In genomic region chr4:140252144-140252741, GRCh38 we compare ENCODE assay signal across 8 cellular contexts.
DNase-seq lines count a peak whose midpoint lies in the region; ATAC-seq, FAIRE-seq and TF ChIP-seq lines count a peak whose summit lies in the region.

No MANE protein-coding gene starts in this region.

- H3K36me3 ChIP-seq in SK-N-SH (replicated peaks in 1 of 2; ENCODE audit: control insufficient read depth in 1 of 2, insufficient read depth in 2 of 2, low read length in 1 of 2), result no peaks in the 10 kb centered on the region
- no peaks in the 10 kb centered on the region for H3K36me3 ChIP-seq in esophagus (ENCODE audit: control insufficient read depth in 2 of 2, insufficient read depth in 2 of 2, low read length in 1 of 2)
- no peaks in the 10 kb centered on the region for H3K36me3 ChIP-seq in neural cell (ENCODE audit: insufficient read depth, low read length)

- POLR2A ChIA-PET in SK-N-SH (lab: Yijun Ruan, JAX), result interaction anchor here (1.4 to 7.9 kb wide), 7 partner anchors 9 to 363 kb away, joined by 4 to 56 read pairs (median 5); partner anchors contain the start of gene MAML3

- H2AFZ ChIP-seq in SK-N-SH (ENCODE audit: low read depth), result peak overlapping the region; percentile 73; the same call in 1 of the 2 replicates
- H2AFZ ChIP-seq in neural cell (ENCODE audit: low read depth, low read length), result peak overlapping the region; percentile 69

- H3K79me2 ChIP-seq in SK-N-SH (ENCODE audit: insufficient read depth) (no peaks in the 10 kb centered on the region), neural cell (replicated peaks; ENCODE audit: insufficient read depth, low read length) (no peaks in the 10 kb centered on the region)

- TF ChIP-seq CTCF in SK-N-SH (IDR thresholded peaks at IDR 0.05) (no peak; the same call in 1 of the 2 replicates), neural cell (IDR thresholded peaks at IDR 0.05; ENCODE audit: poor library complexity, severe bottlenecking) (no peak)

- TF ChIP-seq EP300 in SK-N-SH (IDR thresholded peaks at IDR 0.05; ENCODE audit: borderline replicate concordance in 1 of 2, low read depth in 1 of 2, low read length in 1 of 2), result no peak
- no peak for TF ChIP-seq EP300 in neural cell (conservative IDR thresholded peaks at IDR 0.05; ENCODE audit: poor library complexity, severe bottlenecking)

- H3K27ac ChIP-seq in SK-N-SH (ENCODE audit: low read depth in 2 of 2, low read length in 1 of 2) (peak overlapping the region; percentile 78 to 92), esophagus (ENCODE audit: low read depth in 2 of 2, low read length in 1 of 2) (peak overlapping the region; percentile 74 to 88), neural cell (ENCODE audit: low read length) (peak overlapping the region; percentile 87)

- H4K20me1 ChIP-seq in SK-N-SH (ENCODE audit: insufficient read depth) (no peaks in the 10 kb centered on the region), neural cell (ENCODE audit: insufficient read depth) (no peaks in the 10 kb centered on the region)

- CTCF ChIA-PET in SK-N-SH (lab: Yijun Ruan, JAX), result interaction anchor here (0.6 to 9.2 kb wide), 44 partner anchors 8 to 648 kb away, joined by 3 to 91 read pairs (median 3); partner anchors contain the start of gene MAML3

- WGBS in SK-N-SH (ENCODE audit: low lambda C conversion rate), result 68% methylated on average over 13 of the region's 19 CpGs
- WGBS in esophagus, 2 donors, result 22 to 29% methylated on average over 19 of the region's 19 CpGs

- H3K9ac ChIP-seq in SK-N-SH (peak overlapping the region; percentile 71), neural cell (ENCODE audit: low read length) (peak overlapping the region; percentile 74)

- FAIRE-seq in frontal cortex (lab: Jason Lieb, UNC), result no peak

- H3K4me1 ChIP-seq in SK-N-SH (ENCODE audit: control insufficient read depth in 1 of 2, insufficient read depth in 2 of 2, low read depth in 1 of 2, low read length in 1 of 2) (peaks cover 46 to 50% of the 10 kb centered on the region in 2 experiments), esophagus (ENCODE audit: control insufficient read depth in 2 of 2, insufficient read depth in 2 of 2, low read length in 1 of 2) (peaks cover 0 to 2% of the 10 kb centered on the region in 2 donors)

- H3K9me2 ChIP-seq in SK-N-SH, result no peaks in the 10 kb centered on the region
- no peaks in the 10 kb centered on the region for H3K9me2 ChIP-seq in neural cell (ENCODE audit: insufficient read depth, low read length)

- H3F3A ChIP-seq in SK-N-SH (replicated peaks; ENCODE audit: insufficient read depth) (peaks cover 13% of the 10 kb centered on the region), neural cell (ENCODE audit: insufficient read depth, low read length, poor library complexity, severe bottlenecking) (no peaks in the 10 kb centered on the region)

- no peaks in the 10 kb centered on the region for H3K9me3 ChIP-seq in SK-N-SH
- no peaks in the 10 kb centered on the region for H3K9me3 ChIP-seq in esophagus (ENCODE audit: control insufficient read depth in 2 of 2, insufficient read depth in 1 of 2, low read depth in 1 of 2, low read length in 1 of 2)
- no peaks in the 10 kb centered on the region for H3K9me3 ChIP-seq in neural cell (ENCODE audit: low read length)

- DNase-seq in COLO668 (lab: John Stamatoyannopoulos, UW; ENCODE audit: unreplicated experiment) (peak; percentile 48), HT-29 (ENCODE audit: low spot score) (peak; percentile 60), SK-N-SH (peak; percentile 69), frontal cortex (ENCODE audit: low spot score in 2 of 2) (no peak)

- H3K27me3 ChIP-seq in SK-N-SH (ENCODE audit: insufficient read depth) (no peaks in the 10 kb centered on the region), esophagus (ENCODE audit: control insufficient read depth in 1 of 2, insufficient read depth in 2 of 2, low read length in 2 of 2) (no peaks in the 10 kb centered on the region), neural cell (ENCODE audit: insufficient read depth, low read depth, low read length) (no peaks in the 10 kb centered on the region)

- peak; percentile 41 for TF ChIP-seq RAD21 in SK-N-SH (IDR thresholded peaks at IDR 0.05; ENCODE audit: low read length)
- no peak for TF ChIP-seq RAD21 in neural cell (conservative IDR thresholded peaks at IDR 0.05)

- ATAC-seq in GM21367 (IDR thresholded peaks at IDR 0.05; ENCODE audit: unreplicated experiment), result no peak
- ATAC-seq in GM21360 (IDR thresholded peaks at IDR 0.05; ENCODE audit: unreplicated experiment), result no peak

- peak overlapping the region; percentile 47 to 55; a peak in 3 of 4 replicates for H3K4me3 ChIP-seq in SK-N-SH (ENCODE audit: low read depth in 2 of 2, low read length in 1 of 2)
- peak overlapping the region; percentile 52 to 73 for H3K4me3 ChIP-seq in esophagus (ENCODE audit: low read depth in 1 of 2, low read length in 2 of 2)
- peak overlapping the region; percentile 64 for H3K4me3 ChIP-seq in neural cell (ENCODE audit: low read length)

- H3K4me2 ChIP-seq in SK-N-SH (peak overlapping the region; percentile 75), neural cell (ENCODE audit: low read length) (no peak overlapping the region)

TF ChIP-seq in SK-N-SH, 30 proteins besides CTCF, POLR2A, EP300 and RAD21 (continues in another document):
- TF ChIP-seq FOSL2 (IDR thresholded peaks at IDR 0.05; ENCODE audit: borderline replicate concordance, low read depth), result no peak
- no peak for TF ChIP-seq ZBTB33 (IDR thresholded peaks at IDR 0.05; ENCODE audit: borderline replicate concordance, low read depth)
- TF ChIP-seq TEAD4 (IDR thresholded peaks at IDR 0.05; ENCODE audit: borderline replicate concordance, insufficient read depth), result no peak
- TF ChIP-seq FOXJ3 (CRISPR knock-in tag; IDR thresholded peaks at IDR 0.05), result no peak
- TF ChIP-seq MAX (IDR thresholded peaks at IDR 0.05; ENCODE audit: low read depth), result no peak
- no peak for TF ChIP-seq GATA2 (CRISPR knock-in tag; IDR thresholded peaks at IDR 0.05)
- TF ChIP-seq FOXM1 (IDR thresholded peaks at IDR 0.05; ENCODE audit: low read depth), result no peak
- no peak for TF ChIP-seq NFIC (IDR thresholded peaks at IDR 0.05; ENCODE audit: borderline replicate concordance)

TF ChIP-seq in neural cell, 6 proteins besides CTCF, POLR2A, EP300 and RAD21:
- TF ChIP-seq EZH2 (IDR thresholded peaks at IDR 0.05; ENCODE audit: borderline replicate concordance, insufficient read depth, low read length, poor library complexity, severe bottlenecking) (no peak), REST (IDR thresholded peaks at IDR 0.05; ENCODE audit: borderline replicate concordance) (no peak), POLR2AphosphoS5 (IDR thresholded peaks at IDR 0.05) (no peak), MXI1 (conservative IDR thresholded peaks at IDR 0.05; ENCODE audit: poor library complexity, severe bottlenecking) (no peak), SMC3 (conservative IDR thresholded peaks at IDR 0.05; ENCODE audit: poor library complexity) (no peak), TAF1 (IDR thresholded peaks at IDR 0.05; ENCODE audit: low read depth) (no peak)

Comparison
In these comparisons a context has a peak if more than half of its experiments do, and no peak if none do; other contexts are left out.
1. DNase-seq: peak in COLO668 (single experiment), HT-29 (single experiment) and SK-N-SH (single experiment); none in frontal cortex (0 of 2).
2. Peak in every context shown above with its lines, with median percentiles within 50 percentile points of each other: H3K27ac ChIP-seq and H3K4me3 ChIP-seq.